1 cellular context compared by ENCODE assay signal in the genomic region with DNA sequence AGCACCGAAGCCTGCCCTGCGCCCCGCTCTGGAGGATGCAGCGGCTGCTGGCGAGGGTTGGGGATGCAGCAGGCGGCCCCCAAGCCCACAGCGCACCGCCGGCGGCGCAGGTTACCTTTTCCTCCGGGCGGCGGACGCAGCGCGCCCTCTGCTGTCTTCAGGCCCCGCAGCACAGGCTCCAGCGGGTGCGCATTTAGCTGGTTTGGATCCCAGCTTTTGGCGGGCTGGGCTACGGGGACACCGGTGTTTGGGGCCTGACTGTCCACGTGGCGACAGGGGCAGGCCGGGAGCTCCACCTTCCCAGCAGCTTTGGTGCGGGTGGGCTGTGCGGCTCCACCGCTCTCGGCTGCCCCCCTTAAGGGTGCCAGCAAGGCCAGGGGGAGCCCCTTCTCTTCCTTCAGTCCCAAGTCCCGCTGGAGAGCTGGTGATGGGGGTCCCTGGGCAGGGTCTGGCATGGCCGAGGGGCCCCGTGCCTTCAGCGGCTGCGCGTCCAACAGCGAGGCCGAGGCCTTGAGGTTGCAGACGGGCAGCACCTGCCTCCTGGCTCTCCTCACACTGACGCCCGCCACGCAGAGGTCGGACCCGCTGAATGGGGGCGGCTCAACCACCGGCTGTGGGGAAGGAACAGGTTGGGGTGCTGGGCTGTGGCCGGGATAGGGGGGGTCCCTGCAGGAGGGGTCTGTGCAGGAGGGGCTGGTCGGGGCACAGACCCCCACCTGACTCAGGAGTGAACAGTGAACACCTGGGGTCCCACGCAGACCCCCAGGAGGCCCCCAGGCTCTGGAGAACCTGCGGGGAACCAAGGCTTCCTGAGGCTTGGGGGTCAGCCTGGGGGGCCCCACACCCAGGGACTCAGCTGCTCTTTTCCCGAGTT.
TF ChIP-seq lines count a peak whose summit lies in the region.

No MANE protein-coding gene starts in this region.

TF ChIP-seq in H1, 55 proteins besides CTCF, POLR2A, EP300 and RAD21:
- no peak for TF ChIP-seq EGR1 (IDR thresholded peaks at IDR 0.05; ENCODE audit: borderline replicate concordance, low read depth, low read length)
- TF ChIP-seq BRCA1 (IDR thresholded peaks at IDR 0.05; ENCODE audit: low read depth, low read length), result no peak
- TF ChIP-seq, protein P1, sequence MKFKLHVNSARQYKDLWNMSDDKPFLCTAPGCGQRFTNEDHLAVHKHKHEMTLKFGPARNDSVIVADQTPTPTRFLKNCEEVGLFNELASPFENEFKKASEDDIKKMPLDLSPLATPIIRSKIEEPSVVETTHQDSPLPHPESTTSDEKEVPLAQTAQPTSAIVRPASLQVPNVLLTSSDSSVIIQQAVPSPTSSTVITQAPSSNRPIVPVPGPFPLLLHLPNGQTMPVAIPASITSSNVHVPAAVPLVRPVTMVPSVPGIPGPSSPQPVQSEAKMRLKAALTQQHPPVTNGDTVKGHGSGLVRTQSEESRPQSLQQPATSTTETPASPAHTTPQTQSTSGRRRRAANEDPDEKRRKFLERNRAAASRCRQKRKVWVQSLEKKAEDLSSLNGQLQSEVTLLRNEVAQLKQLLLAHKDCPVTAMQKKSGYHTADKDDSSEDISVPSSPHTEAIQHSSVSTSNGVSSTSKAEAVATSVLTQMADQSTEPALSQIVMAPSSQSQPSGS (IDR thresholded peaks at IDR 0.05; ENCODE audit: low read length), result no peak
- peak; percentile 23; the same call in 1 of the 2 replicates for TF ChIP-seq GABPA (IDR thresholded peaks at IDR 0.05; ENCODE audit: borderline replicate concordance, insufficient read depth, low read length)
- TF ChIP-seq, protein P2, sequence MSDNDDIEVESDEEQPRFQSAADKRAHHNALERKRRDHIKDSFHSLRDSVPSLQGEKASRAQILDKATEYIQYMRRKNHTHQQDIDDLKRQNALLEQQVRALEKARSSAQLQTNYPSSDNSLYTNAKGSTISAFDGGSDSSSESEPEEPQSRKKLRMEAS (IDR thresholded peaks at IDR 0.05), result peak; percentile 98
- no peak for TF ChIP-seq EZH2 (IDR thresholded peaks at IDR 0.05; ENCODE audit: low read depth, low read length, severe bottlenecking)
- TF ChIP-seq, protein P3, sequence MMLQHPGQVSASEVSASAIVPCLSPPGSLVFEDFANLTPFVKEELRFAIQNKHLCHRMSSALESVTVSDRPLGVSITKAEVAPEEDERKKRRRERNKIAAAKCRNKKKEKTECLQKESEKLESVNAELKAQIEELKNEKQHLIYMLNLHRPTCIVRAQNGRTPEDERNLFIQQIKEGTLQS (IDR thresholded peaks at IDR 0.05; ENCODE audit: insufficient read depth, low read depth, low read length), result no peak
- TF ChIP-seq SIRT6 (IDR thresholded peaks at IDR 0.05; ENCODE audit: low read length), result no peak
- no peak for TF ChIP-seq SP2 (IDR thresholded peaks at IDR 0.05; ENCODE audit: low read length)
- no peak for TF ChIP-seq ASH2L (IDR thresholded peaks at IDR 0.05; ENCODE audit: low read length)
- TF ChIP-seq RNF2 (IDR thresholded peaks at IDR 0.05; ENCODE audit: borderline replicate concordance, low read depth, low read length, missing control alignments, poor library complexity, severe bottlenecking), result no peak
- TF ChIP-seq, protein P4, sequence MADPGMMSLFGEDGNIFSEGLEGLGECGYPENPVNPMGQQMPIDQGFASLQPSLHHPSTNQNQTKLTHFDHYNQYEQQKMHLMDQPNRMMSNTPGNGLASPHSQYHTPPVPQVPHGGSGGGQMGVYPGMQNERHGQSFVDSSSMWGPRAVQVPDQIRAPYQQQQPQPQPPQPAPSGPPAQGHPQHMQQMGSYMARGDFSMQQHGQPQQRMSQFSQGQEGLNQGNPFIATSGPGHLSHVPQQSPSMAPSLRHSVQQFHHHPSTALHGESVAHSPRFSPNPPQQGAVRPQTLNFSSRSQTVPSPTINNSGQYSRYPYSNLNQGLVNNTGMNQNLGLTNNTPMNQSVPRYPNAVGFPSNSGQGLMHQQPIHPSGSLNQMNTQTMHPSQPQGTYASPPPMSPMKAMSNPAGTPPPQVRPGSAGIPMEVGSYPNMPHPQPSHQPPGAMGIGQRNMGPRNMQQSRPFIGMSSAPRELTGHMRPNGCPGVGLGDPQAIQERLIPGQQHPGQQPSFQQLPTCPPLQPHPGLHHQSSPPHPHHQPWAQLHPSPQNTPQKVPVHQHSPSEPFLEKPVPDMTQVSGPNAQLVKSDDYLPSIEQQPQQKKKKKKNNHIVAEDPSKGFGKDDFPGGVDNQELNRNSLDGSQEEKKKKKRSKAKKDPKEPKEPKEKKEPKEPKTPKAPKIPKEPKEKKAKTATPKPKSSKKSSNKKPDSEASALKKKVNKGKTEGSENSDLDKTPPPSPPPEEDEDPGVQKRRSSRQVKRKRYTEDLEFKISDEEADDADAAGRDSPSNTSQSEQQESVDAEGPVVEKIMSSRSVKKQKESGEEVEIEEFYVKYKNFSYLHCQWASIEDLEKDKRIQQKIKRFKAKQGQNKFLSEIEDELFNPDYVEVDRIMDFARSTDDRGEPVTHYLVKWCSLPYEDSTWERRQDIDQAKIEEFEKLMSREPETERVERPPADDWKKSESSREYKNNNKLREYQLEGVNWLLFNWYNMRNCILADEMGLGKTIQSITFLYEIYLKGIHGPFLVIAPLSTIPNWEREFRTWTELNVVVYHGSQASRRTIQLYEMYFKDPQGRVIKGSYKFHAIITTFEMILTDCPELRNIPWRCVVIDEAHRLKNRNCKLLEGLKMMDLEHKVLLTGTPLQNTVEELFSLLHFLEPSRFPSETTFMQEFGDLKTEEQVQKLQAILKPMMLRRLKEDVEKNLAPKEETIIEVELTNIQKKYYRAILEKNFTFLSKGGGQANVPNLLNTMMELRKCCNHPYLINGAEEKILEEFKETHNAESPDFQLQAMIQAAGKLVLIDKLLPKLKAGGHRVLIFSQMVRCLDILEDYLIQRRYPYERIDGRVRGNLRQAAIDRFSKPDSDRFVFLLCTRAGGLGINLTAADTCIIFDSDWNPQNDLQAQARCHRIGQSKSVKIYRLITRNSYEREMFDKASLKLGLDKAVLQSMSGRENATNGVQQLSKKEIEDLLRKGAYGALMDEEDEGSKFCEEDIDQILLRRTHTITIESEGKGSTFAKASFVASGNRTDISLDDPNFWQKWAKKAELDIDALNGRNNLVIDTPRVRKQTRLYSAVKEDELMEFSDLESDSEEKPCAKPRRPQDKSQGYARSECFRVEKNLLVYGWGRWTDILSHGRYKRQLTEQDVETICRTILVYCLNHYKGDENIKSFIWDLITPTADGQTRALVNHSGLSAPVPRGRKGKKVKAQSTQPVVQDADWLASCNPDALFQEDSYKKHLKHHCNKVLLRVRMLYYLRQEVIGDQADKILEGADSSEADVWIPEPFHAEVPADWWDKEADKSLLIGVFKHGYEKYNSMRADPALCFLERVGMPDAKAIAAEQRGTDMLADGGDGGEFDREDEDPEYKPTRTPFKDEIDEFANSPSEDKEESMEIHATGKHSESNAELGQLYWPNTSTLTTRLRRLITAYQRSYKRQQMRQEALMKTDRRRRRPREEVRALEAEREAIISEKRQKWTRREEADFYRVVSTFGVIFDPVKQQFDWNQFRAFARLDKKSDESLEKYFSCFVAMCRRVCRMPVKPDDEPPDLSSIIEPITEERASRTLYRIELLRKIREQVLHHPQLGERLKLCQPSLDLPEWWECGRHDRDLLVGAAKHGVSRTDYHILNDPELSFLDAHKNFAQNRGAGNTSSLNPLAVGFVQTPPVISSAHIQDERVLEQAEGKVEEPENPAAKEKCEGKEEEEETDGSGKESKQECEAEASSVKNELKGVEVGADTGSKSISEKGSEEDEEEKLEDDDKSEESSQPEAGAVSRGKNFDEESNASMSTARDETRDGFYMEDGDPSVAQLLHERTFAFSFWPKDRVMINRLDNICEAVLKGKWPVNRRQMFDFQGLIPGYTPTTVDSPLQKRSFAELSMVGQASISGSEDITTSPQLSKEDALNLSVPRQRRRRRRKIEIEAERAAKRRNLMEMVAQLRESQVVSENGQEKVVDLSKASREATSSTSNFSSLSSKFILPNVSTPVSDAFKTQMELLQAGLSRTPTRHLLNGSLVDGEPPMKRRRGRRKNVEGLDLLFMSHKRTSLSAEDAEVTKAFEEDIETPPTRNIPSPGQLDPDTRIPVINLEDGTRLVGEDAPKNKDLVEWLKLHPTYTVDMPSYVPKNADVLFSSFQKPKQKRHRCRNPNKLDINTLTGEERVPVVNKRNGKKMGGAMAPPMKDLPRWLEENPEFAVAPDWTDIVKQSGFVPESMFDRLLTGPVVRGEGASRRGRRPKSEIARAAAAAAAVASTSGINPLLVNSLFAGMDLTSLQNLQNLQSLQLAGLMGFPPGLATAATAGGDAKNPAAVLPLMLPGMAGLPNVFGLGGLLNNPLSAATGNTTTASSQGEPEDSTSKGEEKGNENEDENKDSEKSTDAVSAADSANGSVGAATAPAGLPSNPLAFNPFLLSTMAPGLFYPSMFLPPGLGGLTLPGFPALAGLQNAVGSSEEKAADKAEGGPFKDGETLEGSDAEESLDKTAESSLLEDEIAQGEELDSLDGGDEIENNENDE (IDR thresholded peaks at IDR 0.05; ENCODE audit: insufficient replicate concordance, low read length), result no peak
- TF ChIP-seq POLR2AphosphoS5 (IDR thresholded peaks at IDR 0.05; ENCODE audit: low read depth, low read length), result no peak
- TF ChIP-seq CEBPB (IDR thresholded peaks at IDR 0.05; ENCODE audit: low read depth, low read length), result no peak
- no peak for TF ChIP-seq MAFK (IDR thresholded peaks at IDR 0.05; ENCODE audit: low read depth, low read length)
- TF ChIP-seq YY1 (IDR thresholded peaks at IDR 0.05; ENCODE audit: low read depth, low read length), result peak; percentile 40; the same call in 1 of the 2 replicates
- TF ChIP-seq JUN (IDR thresholded peaks at IDR 0.05; ENCODE audit: low read depth, low read length), result no peak
- no peak for TF ChIP-seq CREB1 (IDR thresholded peaks at IDR 0.05)
- TF ChIP-seq, protein P5, sequence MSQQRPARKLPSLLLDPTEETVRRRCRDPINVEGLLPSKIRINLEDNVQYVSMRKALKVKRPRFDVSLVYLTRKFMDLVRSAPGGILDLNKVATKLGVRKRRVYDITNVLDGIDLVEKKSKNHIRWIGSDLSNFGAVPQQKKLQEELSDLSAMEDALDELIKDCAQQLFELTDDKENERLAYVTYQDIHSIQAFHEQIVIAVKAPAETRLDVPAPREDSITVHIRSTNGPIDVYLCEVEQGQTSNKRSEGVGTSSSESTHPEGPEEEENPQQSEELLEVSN (IDR thresholded peaks at IDR 0.05), result peak; percentile 99
- TF ChIP-seq CBX5 (IDR thresholded peaks at IDR 0.05; ENCODE audit: low read depth, low read length), result no peak
- TF ChIP-seq JUND (IDR thresholded peaks at IDR 0.05; ENCODE audit: low read length), result 0 out of 2 replicates have a peak, but pooled peaks have one; percentile 20
- no peak for TF ChIP-seq SAP30 (IDR thresholded peaks at IDR 0.05; ENCODE audit: insufficient read depth, insufficient replicate concordance, low read length)
- no peak for TF ChIP-seq CHD1 (IDR thresholded peaks at IDR 0.05; ENCODE audit: low read depth, low read length)
- peak; percentile 14; the same call in 1 of the 2 replicates for TF ChIP-seq TBP (IDR thresholded peaks at IDR 0.05; ENCODE audit: low read depth, low read length)
- TF ChIP-seq RFX5 (IDR thresholded peaks at IDR 0.05; ENCODE audit: borderline replicate concordance, low read depth, low read length), result no peak
- TF ChIP-seq PHF8 (conservative IDR thresholded peaks at IDR 0.05; ENCODE audit: low read depth, low read length), result no peak
- TF ChIP-seq SRF (IDR thresholded peaks at IDR 0.05; ENCODE audit: low read depth, low read length), result no peak
- no peak for TF ChIP-seq FOSL1 (IDR thresholded peaks at IDR 0.05; ENCODE audit: insufficient read depth, low read depth, low read length)
- peak; percentile 43; the same call in 1 of the 2 replicates for TF ChIP-seq NRF1 (IDR thresholded peaks at IDR 0.05; ENCODE audit: low read depth, low read length)
- no peak for TF ChIP-seq GTF2F1 (IDR thresholded peaks at IDR 0.05; ENCODE audit: borderline replicate concordance, low read depth, low read length)
- no peak for TF ChIP-seq NANOG (IDR thresholded peaks at IDR 0.05; ENCODE audit: insufficient read depth, low read depth, low read length, poor library complexity, severe bottlenecking)
- TF ChIP-seq POU5F1 (IDR thresholded peaks at IDR 0.05; ENCODE audit: low read depth, low read length), result no peak
TF ChIP-seq in H1: peak in this region for 7.
